Comparison of ENCODE assay signal across 28 cellular contexts in genomic region chr22:22105364-22105763, GRCh38.
"Had no signal": no experiment of that assay in that cellular context is flagged by ENCODE, and none has a peak within 500 bp of the region (broad histone marks: within the 10 kb centered on the region; RNA-seq: fewer than 3 reads in every experiment).

No MANE protein-coding gene starts in this region.

- H3K27me3 ChIP-seq: colonic mucosa, foreskin keratinocyte, gastrocnemius medialis had no signal

- DNase-seq: colonic mucosa; cortex of kidney; dermis blood vessel endothelial cell; dorsolateral prefrontal cortex; effector CD4-positive, alpha-beta T cell; effector CD8-positive, alpha-beta T cell; effector memory CD4-positive, alpha-beta T cell; effector memory CD8-positive, alpha-beta T cell; endodermal cell; erythroblast; esophagus squamous epithelium; foreskin fibroblast; foreskin keratinocyte; foreskin melanocyte; gastrocnemius medialis; glutamatergic neuron; head of caudate nucleus; heart left ventricle; heart right ventricle had no signal

- H3K9me3 ChIP-seq: colonic mucosa, esophagus muscularis mucosa, esophagus squamous epithelium, gastrocnemius medialis, gastroesophageal sphincter, heart right ventricle had no signal

- ATAC-seq: effector memory CD8-positive, alpha-beta T cell; esophagus mucosa; foreskin keratinocyte; gastrocnemius medialis; gastroesophageal sphincter; heart left ventricle; heart right ventricle had no signal

- H3K27ac ChIP-seq: colonic mucosa, coronary artery, dorsolateral prefrontal cortex, epithelial cell of prostate, esophagus muscularis mucosa, esophagus squamous epithelium, foreskin keratinocyte, gastrocnemius medialis, gastroesophageal sphincter, heart left ventricle, heart right ventricle had no signal

- FAIRE-seq: colon, endometrium, endothelial cell of umbilical vein, frontal cortex had no signal

- H3K36me3 ChIP-seq: colonic mucosa, esophagus muscularis mucosa, esophagus squamous epithelium, gastrocnemius medialis, gastroesophageal sphincter, heart left ventricle, heart right ventricle had no signal

- H3K4me1 ChIP-seq: colonic mucosa, esophagus muscularis mucosa, esophagus squamous epithelium, gastrocnemius medialis, gastroesophageal sphincter, heart left ventricle, heart right ventricle had no signal

- H3K4me3 ChIP-seq: colonic mucosa, coronary artery, dorsolateral prefrontal cortex, esophagus muscularis mucosa, esophagus squamous epithelium, gastrocnemius medialis, gastroesophageal sphincter, heart left ventricle, heart right ventricle had no signal
